ENCODE assay signal across 16 cellular contexts in genomic region chr1:14841951-14842350, GRCh38.
DNase-seq lines count a peak whose midpoint lies in the region; ATAC-seq, FAIRE-seq and TF ChIP-seq lines count a peak whose summit lies in the region.
"Had no signal": no experiment of that assay in that cellular context is flagged by ENCODE, and none has a peak within 500 bp of the region (broad histone marks: within the 10 kb centered on the region; RNA-seq: fewer than 3 reads in every experiment).

No MANE protein-coding gene starts in this region.

- no peak overlapping the region for H2AK5ac ChIP-seq in mesenchymal stem cell (ENCODE audit: low read length, severe bottlenecking)

- H3K79me1 ChIP-seq in mesenchymal stem cell (replicated peaks; ENCODE audit: low read length, poor library complexity, severe bottlenecking): no peaks in the 10 kb centered on the region

- ATAC-seq in activated naive CD8-positive, alpha-beta T cell treated with anti-CD3 and anti-CD28 coated beads, Interleukin-2, amount 10 ng/mL, durations not matched to agents 7 days and 5 days (ENCODE audit: low read depth): no peak
- no peak for ATAC-seq in K562
- ATAC-seq in HG03095 (IDR thresholded peaks at IDR 0.05; ENCODE audit: unreplicated experiment): no peak
- ATAC-seq in GM18861 (IDR thresholded peaks at IDR 0.05; ENCODE audit: unreplicated experiment): no peak
- no peak for ATAC-seq in WTC11

- H3K27ac Mint-ChIP-seq in activated naive CD8-positive, alpha-beta T cell treated with anti-CD3 and anti-CD28 coated beads, Interleukin-2, amount 10 ng/mL, durations not matched to agents 7 days and 5 days: peak overlapping the region; percentile 18
- H3K27ac Mint-ChIP-seq in activated naive CD8-positive, alpha-beta T cell treated with anti-CD3 and anti-CD28 coated beads for 36 hours: no peak overlapping the region
- H3K27ac Mint-ChIP-seq in WTC11: no peak overlapping the region

- H3K27me3 ChIP-seq in K562 (ENCODE audit: control insufficient read depth in 2 of 2, insufficient read depth in 2 of 2, low read length in 2 of 2): no peaks in the 10 kb centered on the region
- H3K27me3 ChIP-seq in mesenchymal stem cell (ENCODE audit: control insufficient read depth in 1 of 2, insufficient read depth in 1 of 2, low read length in 2 of 2): no peaks in the 10 kb centered on the region
- H3K27me3 ChIP-seq in dorsolateral prefrontal cortex: no peaks in the 10 kb centered on the region
- H3K27me3 ChIP-seq: BLaER1 had no signal

- no peaks in the 10 kb centered on the region for H3K79me2 ChIP-seq in K562 (ENCODE audit: control insufficient read depth, insufficient read depth, low read length)

- no peak overlapping the region for H3K23ac ChIP-seq in mesenchymal stem cell (ENCODE audit: low read length in 2 of 2)

- TF ChIP-seq POLR2A in K562 (conservative IDR thresholded peaks at IDR 0.05): no peak

- H3K4me1 ChIP-seq in K562 (replicated peaks in 1 of 2; ENCODE audit: control insufficient read depth in 2 of 2, insufficient read depth in 2 of 2, low read length in 2 of 2) (peaks cover 0 to 13% of the 10 kb centered on the region in 2 experiments; a peak in 2 of 5 replicates), mesenchymal stem cell (ENCODE audit: control insufficient read depth, insufficient read depth, low read depth, low read length) (no peaks in the 10 kb centered on the region)
- H3K4me1 ChIP-seq: BLaER1, Caco-2 had no signal

- H3K27me3 Mint-ChIP-seq in activated naive CD8-positive, alpha-beta T cell treated with anti-CD3 and anti-CD28 coated beads, Interleukin-2, amount 10 ng/mL, durations not matched to agents 7 days and 5 days: no peaks in the 10 kb centered on the region
- H3K27me3 Mint-ChIP-seq in activated naive CD8-positive, alpha-beta T cell treated with anti-CD3 and anti-CD28 coated beads for 36 hours: peaks cover 27% of the 10 kb centered on the region
- H3K27me3 Mint-ChIP-seq in WTC11 (ENCODE audit: low read depth): peaks cover 9% of the 10 kb centered on the region

- H3K27ac ChIP-seq in K562 (ENCODE audit: extremely low read depth, low read depth, low read length) (no peak overlapping the region), mesenchymal stem cell (ENCODE audit: low read length, poor library complexity, severe bottlenecking) (no peak overlapping the region), dorsolateral prefrontal cortex (no peak overlapping the region)
- H3K27ac ChIP-seq: 22Rv1, BLaER1, GM23248 had no signal

- H3K9me3 Mint-ChIP-seq in activated naive CD8-positive, alpha-beta T cell treated with anti-CD3 and anti-CD28 coated beads, Interleukin-2, amount 10 ng/mL, durations not matched to agents 7 days and 5 days: peaks cover 27% of the 10 kb centered on the region
- H3K9me3 Mint-ChIP-seq in activated naive CD8-positive, alpha-beta T cell treated with anti-CD3 and anti-CD28 coated beads for 36 hours: peaks cover 14% of the 10 kb centered on the region
- H3K9me3 Mint-ChIP-seq in WTC11: peaks cover 51% of the 10 kb centered on the region

- CTCF ChIA-PET in K562 (lab: Yijun Ruan, JAX; ENCODE audit: low intra/inter-chr PET ratio): no interaction called here
- CTCF ChIA-PET in WTC11 (lab: Charles Lee): interaction anchor here (0.9 kb wide), 1 partner anchor 205 kb away, joined by 3 read pairs; no protein-coding TSS in a partner anchor

- POLR2A ChIA-PET in activated naive CD8-positive, alpha-beta T cell treated with anti-CD3 and anti-CD28 coated beads, Interleukin-2, amount 10 ng/mL, durations not matched to agents 7 days and 5 days (lab: Charles Lee): no interaction called here
- POLR2A ChIA-PET in K562 (lab: Yijun Ruan, JAX): no interaction called here
- POLR2A ChIA-PET in WTC11 (lab: Charles Lee): no interaction called here

- H4K8ac ChIP-seq in mesenchymal stem cell (ENCODE audit: low read length): peak overlapping the region; percentile 71

- no peaks in the 10 kb centered on the region for H3K4me1 Mint-ChIP-seq in activated naive CD8-positive, alpha-beta T cell treated with anti-CD3 and anti-CD28 coated beads, Interleukin-2, amount 10 ng/mL, durations not matched to agents 7 days and 5 days
- H3K4me1 Mint-ChIP-seq in activated naive CD8-positive, alpha-beta T cell treated with anti-CD3 and anti-CD28 coated beads for 36 hours: no peaks in the 10 kb centered on the region
- peaks cover 2% of the 10 kb centered on the region for H3K4me1 Mint-ChIP-seq in WTC11
- H3K4me1 Mint-ChIP-seq: CD8-positive, alpha-beta memory T cell had no signal

- intact Hi-C loops in K562 (cut with micrococcal nuclease) (no loop called here), dorsolateral prefrontal cortex (cut with DNase I) (no loop called here)

- no peak overlapping the region for H3K4me3 Mint-ChIP-seq in activated naive CD8-positive, alpha-beta T cell treated with anti-CD3 and anti-CD28 coated beads, Interleukin-2, amount 10 ng/mL, durations not matched to agents 7 days and 5 days
- no peak overlapping the region for H3K4me3 Mint-ChIP-seq in activated naive CD8-positive, alpha-beta T cell treated with anti-CD3 and anti-CD28 coated beads for 36 hours
- no peak overlapping the region for H3K4me3 Mint-ChIP-seq in WTC11
- H3K4me3 Mint-ChIP-seq: CD8-positive, alpha-beta memory T cell had no signal

- H3K4me2 ChIP-seq in K562 (ENCODE audit: insufficient read depth, low read length) (no peak overlapping the region), mesenchymal stem cell (ENCODE audit: low read length, poor library complexity, severe bottlenecking) (no peak overlapping the region)
- H3K4me2 ChIP-seq: BLaER1 had no signal

- no peak overlapping the region for H3K14ac ChIP-seq in mesenchymal stem cell (ENCODE audit: low read length in 2 of 2)

- H3K9ac ChIP-seq in K562 (ENCODE audit: insufficient read depth in 1 of 2, low read depth in 2 of 2, low read length in 2 of 2) (no peak overlapping the region), mesenchymal stem cell (ENCODE audit: low read length) (no peak overlapping the region)
- H3K9ac ChIP-seq: BLaER1, GM23248 had no signal

- no peak for TF ChIP-seq RAD21 in K562 (CRISPR knock-in tag; conservative IDR thresholded peaks at IDR 0.05 in 1 of 2, IDR thresholded peaks at IDR 0.05 in 1 of 2)

- H2BK120ac ChIP-seq in mesenchymal stem cell (ENCODE audit: low read depth, low read length): peak overlapping the region; percentile 56

- TF ChIP-seq CTCF in K562 (IDR thresholded peaks at IDR 0.05 in 2 of 3, conservative IDR thresholded peaks at IDR 0.05 in 1 of 3; ENCODE audit: insufficient read depth in 2 of 3, low read depth in 1 of 3, low read length in 3 of 3): no peak
- no peak for TF ChIP-seq CTCF in dorsolateral prefrontal cortex (IDR thresholded peaks at IDR 0.05 in 54 of 56, conservative IDR thresholded peaks at IDR 0.05 in 2 of 56; ENCODE audit: low read depth in 1 of 56, partially characterized antibody in 56 of 56)
- TF ChIP-seq CTCF in WTC11 (IDR thresholded peaks at IDR 0.05): no peak

- H3K36me3 Mint-ChIP-seq in activated naive CD8-positive, alpha-beta T cell treated with anti-CD3 and anti-CD28 coated beads, Interleukin-2, amount 10 ng/mL, durations not matched to agents 7 days and 5 days: peaks cover 1% of the 10 kb centered on the region
- peaks cover 1% of the 10 kb centered on the region for H3K36me3 Mint-ChIP-seq in activated naive CD8-positive, alpha-beta T cell treated with anti-CD3 and anti-CD28 coated beads for 36 hours
- H3K36me3 Mint-ChIP-seq in WTC11: peaks cover 18% of the 10 kb centered on the region

- H2BK5ac ChIP-seq in mesenchymal stem cell (ENCODE audit: low read depth, low read length, poor library complexity, severe bottlenecking): no peak overlapping the region

- peak overlapping the region; percentile 6 for H2BK15ac ChIP-seq in mesenchymal stem cell (ENCODE audit: low read depth, poor library complexity, severe bottlenecking)

- peak overlapping the region; percentile 60 to 95 for H2BK12ac ChIP-seq in mesenchymal stem cell (ENCODE audit: low read length in 2 of 2)

- peak overlapping the region; percentile 8 for H4K91ac ChIP-seq in mesenchymal stem cell (ENCODE audit: low read length)

- no TSS peak for BruUV-seq in K562 (replicated peaks; lab: Mats Ljungman, UMichigan)

- H3K9me1 ChIP-seq in K562 (ENCODE audit: control insufficient read depth, insufficient read depth, low read length): no peaks in the 10 kb centered on the region

- in situ Hi-C loops in K562 (cut with MboI): no loop called here

- TF ChIP-seq EP300 in K562 (IDR thresholded peaks at IDR 0.05; ENCODE audit: low read length): no peak

- DNase-seq in activated naive CD8-positive, alpha-beta T cell treated with anti-CD3 and anti-CD28 coated beads, Interleukin-2, amount 10 ng/mL, durations not matched to agents 7 days and 5 days: no peak
- no peak for DNase-seq in activated naive CD8-positive, alpha-beta T cell treated with anti-CD3 and anti-CD28 coated beads for 36 hours
- DNase-seq in K562 (ENCODE audit: extremely low read depth in 1 of 4, low spot score in 3 of 4): no peak
- DNase-seq in mesenchymal stem cell: no peak
- no peak for DNase-seq in dorsolateral prefrontal cortex
- no peak for DNase-seq in WTC11 (ENCODE audit: low spot score)
- DNase-seq: AML-193; Caco-2; CD8-positive, alpha-beta memory T cell; GF-D8; GM23248 had no signal

- peak overlapping the region in 1 of 2 experiments; percentile 24 for H3K4ac ChIP-seq in mesenchymal stem cell (ENCODE audit: low read depth in 1 of 2, low read length in 2 of 2)

- H4K20me1 ChIP-seq in K562 (replicated peaks; ENCODE audit: control insufficient read depth, insufficient read depth, low read length): no peaks in the 10 kb centered on the region
- H4K20me1 ChIP-seq: BLaER1 had no signal

- FAIRE-seq in K562 (lab: Jason Lieb, UNC): no peak
- FAIRE-seq: H54 had no signal

- H3K36me3 ChIP-seq in K562 (ENCODE audit: control insufficient read depth, insufficient read depth, low read length) (no peaks in the 10 kb centered on the region), mesenchymal stem cell (ENCODE audit: control insufficient read depth in 1 of 2, insufficient read depth in 2 of 2, low read depth in 1 of 2, low read length in 2 of 2) (no peaks in the 10 kb centered on the region)
- H3K36me3 ChIP-seq: BLaER1 had no signal

- peak overlapping the region; percentile 40 to 88 for H3K18ac ChIP-seq in mesenchymal stem cell (ENCODE audit: low read depth in 1 of 2, low read length in 2 of 2)

- no peak overlapping the region for H2AFZ ChIP-seq in K562 (ENCODE audit: low read depth, low read length)
- no peak overlapping the region for H2AFZ ChIP-seq in mesenchymal stem cell (ENCODE audit: low read depth, low read length)
- H2AFZ ChIP-seq: GM23248 had no signal

- H3K9me3 ChIP-seq in K562 (replicated peaks; ENCODE audit: control insufficient read depth, insufficient read depth, low read depth, low read length) (peaks cover 21% of the 10 kb centered on the region), mesenchymal stem cell (ENCODE audit: control insufficient read depth, low read length) (peaks cover 40% of the 10 kb centered on the region)

- H3K4me3 ChIP-seq in K562 (no peak overlapping the region), mesenchymal stem cell (ENCODE audit: insufficient read depth in 1 of 2, low read depth in 1 of 2, low read length in 2 of 2) (peak overlapping the region in 1 of 2 experiments; percentile 51), dorsolateral prefrontal cortex (no peak overlapping the region)
- H3K4me3 ChIP-seq: BLaER1, GM23248 had no signal

TF ChIP-seq in K562, 482 proteins besides CTCF, POLR2A, EP300 and RAD21 (continues in another document):
- no peak for TF ChIP-seq U2AF2 (optimal IDR thresholded peaks at IDR 0.05; ENCODE audit: low read depth, low read length)

TF ChIP-seq in WTC11, 78 proteins besides CTCF, POLR2A, EP300 and RAD21 (continues in another document):
- TF ChIP-seq TEAD4 (CRISPR knock-in tag; IDR thresholded peaks at IDR 0.05): no peak
